ENCODE assay signal across 17 cellular contexts in genomic region chr9:126108240-126108639, GRCh38.
DNase-seq lines count a peak whose midpoint lies in the region; ATAC-seq and TF ChIP-seq lines count a peak whose summit lies in the region.
"Had no signal": no experiment of that assay in that cellular context is flagged by ENCODE, and none has a peak within 500 bp of the region (broad histone marks: within the 10 kb centered on the region; RNA-seq: fewer than 3 reads in every experiment).

No MANE protein-coding gene starts in this region.

- DNase-seq in CD14-positive monocyte (ENCODE audit: low spot score), result peak; percentile 19
- DNase-seq in LoVo (ENCODE audit: low spot score), result peak; percentile 4
- peak; percentile 4 for DNase-seq in brain microvascular endothelial cell
- DNase-seq in left lobe of liver (ENCODE audit: low spot score), result no peak
- no peak for DNase-seq in NCI-H146 (lab: John Stamatoyannopoulos, UW)
- no peak for DNase-seq in activated effector memory CD4-positive, alpha-beta T cell treated with anti-CD3 and anti-CD28 coated beads, Interleukin-2, amount 50 U/mL, for 16 hours
- DNase-seq in NCI-H2196 (lab: John Stamatoyannopoulos, UW; ENCODE audit: unreplicated experiment), result no peak
- DNase-seq: activated T-cell treated with anti-CD3 and anti-CD28 coated beads for 4 hours; amygdala; hippocampal formation; NCI-H2029 treated with DMSO at 0.1 percent for 48 hours; NCI-H774; SIG-M5; stimulated activated CD4-positive, alpha-beta T cell treated with anti-CD3 and anti-CD28 coated beads, Interleukin-1b, Interleukin-23, amount 100 ng/mL, for 48 hours had no signal

- H3K27me3 ChIP-seq in brain microvascular endothelial cell (replicated peaks), result no peaks in the 10 kb centered on the region
- H3K27me3 ChIP-seq: vagina had no signal

- ATAC-seq in left lobe of liver (peak; percentile 52), HG03457 (IDR thresholded peaks at IDR 0.05; ENCODE audit: unreplicated experiment) (no peak)
- ATAC-seq: stimulated activated effector memory CD8-positive, alpha-beta T cell treated with anti-CD3 and anti-CD28 coated beads, Interleukin-12 subunit alpha, Interleukin-12 subunit beta, amount 100 ng/mL, for 72 hours had no signal

- H3K4me3 Mint-ChIP-seq in CD14-positive monocyte, result no peak overlapping the region
- H3K4me3 Mint-ChIP-seq: stimulated activated effector memory CD8-positive, alpha-beta T cell treated with anti-CD3 and anti-CD28 coated beads, Interleukin-12 subunit alpha, Interleukin-12 subunit beta, amount 100 ng/mL, for 72 hours had no signal

- intact Hi-C loops in CD14-positive monocyte (cut with micrococcal nuclease), result loop anchor here in 1 of 2 donors (10.0 kb wide), 1 partner anchor 703 kb away; no protein-coding TSS in a partner anchor

- H3K27ac ChIP-seq in brain microvascular endothelial cell, result no peak overlapping the region
- H3K27ac ChIP-seq: vagina had no signal

- no peaks in the 10 kb centered on the region for H3K4me1 Mint-ChIP-seq in CD14-positive monocyte
- H3K4me1 Mint-ChIP-seq: stimulated activated effector memory CD8-positive, alpha-beta T cell treated with anti-CD3 and anti-CD28 coated beads, Interleukin-12 subunit alpha, Interleukin-12 subunit beta, amount 100 ng/mL, for 72 hours had no signal

- H3K9me3 Mint-ChIP-seq in CD14-positive monocyte, result peaks cover 0 to 2% (median 0%) of the 10 kb centered on the region in 7 donors
- H3K9me3 Mint-ChIP-seq: stimulated activated effector memory CD8-positive, alpha-beta T cell treated with anti-CD3 and anti-CD28 coated beads, Interleukin-12 subunit alpha, Interleukin-12 subunit beta, amount 100 ng/mL, for 72 hours had no signal

- H3K27ac Mint-ChIP-seq in CD14-positive monocyte, result no peak overlapping the region
- H3K27ac Mint-ChIP-seq: stimulated activated effector memory CD8-positive, alpha-beta T cell treated with anti-CD3 and anti-CD28 coated beads, Interleukin-12 subunit alpha, Interleukin-12 subunit beta, amount 100 ng/mL, for 72 hours had no signal

- no peaks in the 10 kb centered on the region for H3K36me3 ChIP-seq in brain microvascular endothelial cell (replicated peaks)
- H3K36me3 ChIP-seq: vagina had no signal

- in situ Hi-C loops in brain microvascular endothelial cell (cut with HindIII; ENCODE audit: low pct_ligation_motif_present, low sequenced_read_pairs), result no loop called here

- no peaks in the 10 kb centered on the region for H3K36me3 Mint-ChIP-seq in CD14-positive monocyte
- H3K36me3 Mint-ChIP-seq: stimulated activated effector memory CD8-positive, alpha-beta T cell treated with anti-CD3 and anti-CD28 coated beads, Interleukin-12 subunit alpha, Interleukin-12 subunit beta, amount 100 ng/mL, for 72 hours had no signal

- no peak overlapping the region for H3K4me3 ChIP-seq in brain microvascular endothelial cell (ENCODE audit: low read depth, low read length)
- H3K4me3 ChIP-seq: vagina had no signal

- peaks cover 10 to 17% (median 12%) of the 10 kb centered on the region in 3 donors for H3K27me3 Mint-ChIP-seq in CD14-positive monocyte (ENCODE audit: low read depth in 3 of 3)

- TF ChIP-seq CTCF in CD14-positive monocyte (IDR thresholded peaks at IDR 0.05) (no peak), brain microvascular endothelial cell (IDR thresholded peaks at IDR 0.05; ENCODE audit: low read depth, low read length, missing control alignments) (no peak)

Comparison
In these comparisons a context has a peak if more than half of its experiments do, and no peak if none do; other contexts are left out.
1. DNase-seq: peak in CD14-positive monocyte (single experiment), LoVo (single experiment) and brain microvascular endothelial cell (single experiment); none in left lobe of liver (single experiment), NCI-H146 (single experiment), activated effector memory CD4-positive, alpha-beta T cell treated with anti-CD3 and anti-CD28 coated beads, Interleukin-2, amount 50 U/mL, for 16 hours (single experiment) and NCI-H2196 (single experiment).